ENCODE assay signal across 1 cellular context in the genomic region with DNA sequence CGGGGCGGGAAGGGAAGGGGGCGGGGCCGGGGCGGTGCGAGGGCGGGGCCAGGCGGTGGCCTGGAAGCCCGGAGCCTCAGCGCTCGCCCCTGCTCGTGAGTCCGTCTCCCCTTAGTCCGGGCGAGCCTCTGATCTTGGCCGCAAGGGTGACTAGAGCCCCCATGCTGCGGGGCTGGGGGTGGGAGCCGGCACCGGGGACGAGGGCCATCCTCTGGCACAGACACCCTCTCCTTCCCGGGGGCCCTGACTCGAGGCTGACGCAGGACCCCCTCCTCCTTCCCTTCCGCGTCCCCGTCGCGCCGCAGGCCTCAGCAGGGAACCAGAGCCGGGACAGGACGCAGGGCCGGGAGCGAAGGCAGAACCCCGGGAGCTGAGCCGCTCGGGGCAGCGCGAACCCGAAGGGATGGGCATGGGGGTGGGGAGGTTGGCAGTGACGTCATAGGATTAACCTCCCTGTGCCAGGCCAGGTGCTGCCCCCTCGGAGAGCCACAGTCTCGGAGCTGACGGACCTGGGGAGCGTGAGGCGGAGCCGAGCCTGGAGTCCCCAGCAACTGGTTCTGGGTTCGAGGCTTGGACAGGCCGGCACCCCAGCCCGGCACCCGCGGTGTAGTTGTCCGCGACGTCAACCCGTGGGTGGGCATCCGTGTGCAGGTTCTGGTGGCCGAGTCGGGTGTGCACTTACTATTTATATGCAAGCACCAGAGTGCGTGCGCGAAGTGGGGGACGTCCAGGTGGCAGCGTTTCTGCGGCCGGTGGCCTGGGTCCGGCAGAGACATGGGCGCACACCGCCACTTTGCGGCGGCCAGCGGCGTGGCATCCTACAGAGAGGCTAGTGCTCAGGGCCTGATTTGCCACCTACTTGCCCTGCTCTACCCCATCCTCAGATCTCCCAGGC.
TF ChIP-seq lines count a peak whose summit lies in the region.

No MANE protein-coding gene starts in this region.

TF ChIP-seq in HepG2, 621 proteins besides CTCF, POLR2A, EP300 and RAD21 (continued from another document and continues in another):
- TF ChIP-seq, protein P1, sequence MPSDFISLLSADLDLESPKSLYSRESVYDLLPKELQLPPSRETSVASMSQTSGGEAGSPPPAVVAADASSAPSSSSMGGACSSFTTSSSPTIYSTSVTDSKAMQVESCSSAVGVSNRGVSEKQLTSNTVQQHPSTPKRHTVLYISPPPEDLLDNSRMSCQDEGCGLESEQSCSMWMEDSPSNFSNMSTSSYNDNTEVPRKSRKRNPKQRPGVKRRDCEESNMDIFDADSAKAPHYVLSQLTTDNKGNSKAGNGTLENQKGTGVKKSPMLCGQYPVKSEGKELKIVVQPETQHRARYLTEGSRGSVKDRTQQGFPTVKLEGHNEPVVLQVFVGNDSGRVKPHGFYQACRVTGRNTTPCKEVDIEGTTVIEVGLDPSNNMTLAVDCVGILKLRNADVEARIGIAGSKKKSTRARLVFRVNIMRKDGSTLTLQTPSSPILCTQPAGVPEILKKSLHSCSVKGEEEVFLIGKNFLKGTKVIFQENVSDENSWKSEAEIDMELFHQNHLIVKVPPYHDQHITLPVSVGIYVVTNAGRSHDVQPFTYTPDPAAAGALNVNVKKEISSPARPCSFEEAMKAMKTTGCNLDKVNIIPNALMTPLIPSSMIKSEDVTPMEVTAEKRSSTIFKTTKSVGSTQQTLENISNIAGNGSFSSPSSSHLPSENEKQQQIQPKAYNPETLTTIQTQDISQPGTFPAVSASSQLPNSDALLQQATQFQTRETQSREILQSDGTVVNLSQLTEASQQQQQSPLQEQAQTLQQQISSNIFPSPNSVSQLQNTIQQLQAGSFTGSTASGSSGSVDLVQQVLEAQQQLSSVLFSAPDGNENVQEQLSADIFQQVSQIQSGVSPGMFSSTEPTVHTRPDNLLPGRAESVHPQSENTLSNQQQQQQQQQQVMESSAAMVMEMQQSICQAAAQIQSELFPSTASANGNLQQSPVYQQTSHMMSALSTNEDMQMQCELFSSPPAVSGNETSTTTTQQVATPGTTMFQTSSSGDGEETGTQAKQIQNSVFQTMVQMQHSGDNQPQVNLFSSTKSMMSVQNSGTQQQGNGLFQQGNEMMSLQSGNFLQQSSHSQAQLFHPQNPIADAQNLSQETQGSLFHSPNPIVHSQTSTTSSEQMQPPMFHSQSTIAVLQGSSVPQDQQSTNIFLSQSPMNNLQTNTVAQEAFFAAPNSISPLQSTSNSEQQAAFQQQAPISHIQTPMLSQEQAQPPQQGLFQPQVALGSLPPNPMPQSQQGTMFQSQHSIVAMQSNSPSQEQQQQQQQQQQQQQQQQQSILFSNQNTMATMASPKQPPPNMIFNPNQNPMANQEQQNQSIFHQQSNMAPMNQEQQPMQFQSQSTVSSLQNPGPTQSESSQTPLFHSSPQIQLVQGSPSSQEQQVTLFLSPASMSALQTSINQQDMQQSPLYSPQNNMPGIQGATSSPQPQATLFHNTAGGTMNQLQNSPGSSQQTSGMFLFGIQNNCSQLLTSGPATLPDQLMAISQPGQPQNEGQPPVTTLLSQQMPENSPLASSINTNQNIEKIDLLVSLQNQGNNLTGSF (CRISPR knock-in tag; IDR thresholded peaks at IDR 0.05) = no peak
- no peak for TF ChIP-seq YEATS2 (CRISPR knock-in tag; IDR thresholded peaks at IDR 0.05; ENCODE audit: borderline replicate concordance)
- TF ChIP-seq, protein P2, sequence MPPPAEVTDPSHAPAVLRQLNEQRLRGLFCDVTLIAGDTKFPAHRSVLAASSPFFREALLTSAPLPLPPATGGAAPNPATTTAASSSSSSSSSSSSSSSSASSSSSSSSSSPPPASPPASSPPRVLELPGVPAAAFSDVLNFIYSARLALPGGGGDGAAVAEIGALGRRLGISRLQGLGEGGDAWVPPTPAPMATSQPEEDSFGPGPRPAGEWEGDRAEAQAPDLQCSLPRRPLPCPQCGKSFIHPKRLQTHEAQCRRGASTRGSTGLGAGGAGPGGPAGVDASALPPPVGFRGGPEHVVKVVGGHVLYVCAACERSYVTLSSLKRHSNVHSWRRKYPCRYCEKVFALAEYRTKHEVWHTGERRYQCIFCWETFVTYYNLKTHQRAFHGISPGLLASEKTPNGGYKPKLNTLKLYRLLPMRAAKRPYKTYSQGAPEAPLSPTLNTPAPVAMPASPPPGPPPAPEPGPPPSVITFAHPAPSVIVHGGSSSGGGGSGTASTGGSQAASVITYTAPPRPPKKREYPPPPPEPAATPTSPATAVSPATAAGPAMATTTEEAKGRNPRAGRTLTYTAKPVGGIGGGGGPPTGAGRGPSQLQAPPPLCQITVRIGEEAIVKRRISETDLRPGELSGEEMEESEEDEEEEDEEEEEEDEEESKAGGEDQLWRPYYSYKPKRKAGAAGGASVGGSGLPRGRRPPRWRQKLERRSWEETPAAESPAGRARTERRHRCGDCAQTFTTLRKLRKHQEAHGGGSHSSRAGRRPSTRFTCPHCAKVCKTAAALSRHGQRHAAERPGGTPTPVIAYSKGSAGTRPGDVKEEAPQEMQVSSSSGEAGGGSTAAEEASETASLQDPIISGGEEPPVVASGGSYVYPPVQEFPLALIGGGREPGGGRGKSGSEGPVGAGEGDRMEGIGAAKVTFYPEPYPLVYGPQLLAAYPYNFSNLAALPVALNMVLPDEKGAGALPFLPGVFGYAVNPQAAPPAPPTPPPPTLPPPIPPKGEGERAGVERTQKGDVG (CRISPR knock-in tag; IDR thresholded peaks at IDR 0.05; ENCODE audit: borderline replicate concordance) = peak; percentile 70; the same call in 1 of the 2 replicates
- TF ChIP-seq, protein P3, sequence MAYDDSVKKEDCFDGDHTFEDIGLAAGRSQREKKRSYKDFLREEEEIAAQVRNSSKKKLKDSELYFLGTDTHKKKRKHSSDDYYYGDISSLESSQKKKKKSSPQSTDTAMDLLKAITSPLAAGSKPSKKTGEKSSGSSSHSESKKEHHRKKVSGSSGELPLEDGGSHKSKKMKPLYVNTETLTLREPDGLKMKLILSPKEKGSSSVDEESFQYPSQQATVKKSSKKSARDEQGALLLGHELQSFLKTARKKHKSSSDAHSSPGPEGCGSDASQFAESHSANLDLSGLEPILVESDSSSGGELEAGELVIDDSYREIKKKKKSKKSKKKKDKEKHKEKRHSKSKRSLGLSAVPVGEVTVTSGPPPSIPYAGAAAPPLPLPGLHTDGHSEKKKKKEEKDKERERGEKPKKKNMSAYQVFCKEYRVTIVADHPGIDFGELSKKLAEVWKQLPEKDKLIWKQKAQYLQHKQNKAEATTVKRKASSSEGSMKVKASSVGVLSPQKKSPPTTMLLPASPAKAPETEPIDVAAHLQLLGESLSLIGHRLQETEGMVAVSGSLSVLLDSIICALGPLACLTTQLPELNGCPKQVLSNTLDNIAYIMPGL (CRISPR knock-in tag; IDR thresholded peaks at IDR 0.05; ENCODE audit: borderline replicate concordance in 1 of 2, low read depth in 1 of 2) = peak; percentile 53 to 69
- no peak for TF ChIP-seq LCORL (IDR thresholded peaks at IDR 0.05)
- peak; percentile 64; the same call in 1 of the 2 replicates for TF ChIP-seq LCORL (CRISPR knock-in tag; IDR thresholded peaks at IDR 0.05)
- TF ChIP-seq ZNF256 (CRISPR knock-in tag; conservative IDR thresholded peaks at IDR 0.05) = 0 out of 2 replicates have a peak, but pooled peaks have one; percentile 63
- no peak for TF ChIP-seq EZH2 (conservative IDR thresholded peaks at IDR 0.05; ENCODE audit: low read depth, low read length)
- TF ChIP-seq, protein P4, sequence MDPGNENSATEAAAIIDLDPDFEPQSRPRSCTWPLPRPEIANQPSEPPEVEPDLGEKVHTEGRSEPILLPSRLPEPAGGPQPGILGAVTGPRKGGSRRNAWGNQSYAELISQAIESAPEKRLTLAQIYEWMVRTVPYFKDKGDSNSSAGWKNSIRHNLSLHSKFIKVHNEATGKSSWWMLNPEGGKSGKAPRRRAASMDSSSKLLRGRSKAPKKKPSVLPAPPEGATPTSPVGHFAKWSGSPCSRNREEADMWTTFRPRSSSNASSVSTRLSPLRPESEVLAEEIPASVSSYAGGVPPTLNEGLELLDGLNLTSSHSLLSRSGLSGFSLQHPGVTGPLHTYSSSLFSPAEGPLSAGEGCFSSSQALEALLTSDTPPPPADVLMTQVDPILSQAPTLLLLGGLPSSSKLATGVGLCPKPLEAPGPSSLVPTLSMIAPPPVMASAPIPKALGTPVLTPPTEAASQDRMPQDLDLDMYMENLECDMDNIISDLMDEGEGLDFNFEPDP (CRISPR knock-in tag; conservative IDR thresholded peaks at IDR 0.05) = no peak
- no peak for TF ChIP-seq DPF2 (CRISPR knock-in tag; IDR thresholded peaks at IDR 0.05; ENCODE audit: borderline replicate concordance, low read depth)
- TF ChIP-seq, protein P5, sequence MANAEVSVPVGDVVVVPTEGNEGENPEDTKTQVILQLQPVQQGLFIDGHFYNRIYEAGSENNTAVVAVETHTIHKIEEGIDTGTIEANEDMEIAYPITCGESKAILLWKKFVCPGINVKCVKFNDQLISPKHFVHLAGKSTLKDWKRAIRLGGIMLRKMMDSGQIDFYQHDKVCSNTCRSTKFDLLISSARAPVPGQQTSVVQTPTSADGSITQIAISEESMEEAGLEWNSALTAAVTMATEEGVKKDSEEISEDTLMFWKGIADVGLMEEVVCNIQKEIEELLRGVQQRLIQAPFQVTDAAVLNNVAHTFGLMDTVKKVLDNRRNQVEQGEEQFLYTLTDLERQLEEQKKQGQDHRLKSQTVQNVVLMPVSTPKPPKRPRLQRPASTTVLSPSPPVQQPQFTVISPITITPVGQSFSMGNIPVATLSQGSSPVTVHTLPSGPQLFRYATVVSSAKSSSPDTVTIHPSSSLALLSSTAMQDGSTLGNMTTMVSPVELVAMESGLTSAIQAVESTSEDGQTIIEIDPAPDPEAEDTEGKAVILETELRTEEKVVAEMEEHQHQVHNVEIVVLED (CRISPR knock-in tag; IDR thresholded peaks at IDR 0.05; ENCODE audit: borderline replicate concordance) = no peak; the same call in 1 of the 2 replicates
- TF ChIP-seq NRL (CRISPR knock-in tag; IDR thresholded peaks at IDR 0.05; ENCODE audit: borderline replicate concordance) = peak; percentile 75; the same call in 1 of the 2 replicates
- TF ChIP-seq RBFOX2 (IDR thresholded peaks at IDR 0.05; ENCODE audit: low read depth, low read length) = peak; percentile 74
- TF ChIP-seq, protein P6, sequence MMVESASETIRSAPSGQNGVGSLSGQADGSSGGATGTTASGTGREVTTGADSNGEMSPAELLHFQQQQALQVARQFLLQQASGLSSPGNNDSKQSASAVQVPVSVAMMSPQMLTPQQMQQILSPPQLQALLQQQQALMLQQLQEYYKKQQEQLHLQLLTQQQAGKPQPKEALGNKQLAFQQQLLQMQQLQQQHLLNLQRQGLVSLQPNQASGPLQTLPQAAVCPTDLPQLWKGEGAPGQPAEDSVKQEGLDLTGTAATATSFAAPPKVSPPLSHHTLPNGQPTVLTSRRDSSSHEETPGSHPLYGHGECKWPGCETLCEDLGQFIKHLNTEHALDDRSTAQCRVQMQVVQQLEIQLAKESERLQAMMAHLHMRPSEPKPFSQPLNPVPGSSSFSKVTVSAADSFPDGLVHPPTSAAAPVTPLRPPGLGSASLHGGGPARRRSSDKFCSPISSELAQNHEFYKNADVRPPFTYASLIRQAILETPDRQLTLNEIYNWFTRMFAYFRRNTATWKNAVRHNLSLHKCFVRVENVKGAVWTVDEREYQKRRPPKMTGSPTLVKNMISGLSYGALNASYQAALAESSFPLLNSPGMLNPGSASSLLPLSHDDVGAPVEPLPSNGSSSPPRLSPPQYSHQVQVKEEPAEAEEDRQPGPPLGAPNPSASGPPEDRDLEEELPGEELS (CRISPR knock-in tag; IDR thresholded peaks at IDR 0.05) = peak; percentile 9; the same call in 1 of the 2 replicates
- no peak; the same call in 1 of the 2 replicates for TF ChIP-seq ZNF136 (CRISPR knock-in tag; IDR thresholded peaks at IDR 0.05; ENCODE audit: low read depth)
- TF ChIP-seq, protein P7, sequence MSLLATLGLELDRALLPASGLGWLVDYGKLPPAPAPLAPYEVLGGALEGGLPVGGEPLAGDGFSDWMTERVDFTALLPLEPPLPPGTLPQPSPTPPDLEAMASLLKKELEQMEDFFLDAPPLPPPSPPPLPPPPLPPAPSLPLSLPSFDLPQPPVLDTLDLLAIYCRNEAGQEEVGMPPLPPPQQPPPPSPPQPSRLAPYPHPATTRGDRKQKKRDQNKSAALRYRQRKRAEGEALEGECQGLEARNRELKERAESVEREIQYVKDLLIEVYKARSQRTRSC (CRISPR knock-in tag; IDR thresholded peaks at IDR 0.05; ENCODE audit: low read depth) = 0 out of 2 replicates have a peak, but pooled peaks have one; percentile 33
- peak; percentile 66; the same call in 1 of the 2 replicates for TF ChIP-seq ZZZ3 (CRISPR knock-in tag; IDR thresholded peaks at IDR 0.05; ENCODE audit: borderline replicate concordance)
- TF ChIP-seq, protein P8, sequence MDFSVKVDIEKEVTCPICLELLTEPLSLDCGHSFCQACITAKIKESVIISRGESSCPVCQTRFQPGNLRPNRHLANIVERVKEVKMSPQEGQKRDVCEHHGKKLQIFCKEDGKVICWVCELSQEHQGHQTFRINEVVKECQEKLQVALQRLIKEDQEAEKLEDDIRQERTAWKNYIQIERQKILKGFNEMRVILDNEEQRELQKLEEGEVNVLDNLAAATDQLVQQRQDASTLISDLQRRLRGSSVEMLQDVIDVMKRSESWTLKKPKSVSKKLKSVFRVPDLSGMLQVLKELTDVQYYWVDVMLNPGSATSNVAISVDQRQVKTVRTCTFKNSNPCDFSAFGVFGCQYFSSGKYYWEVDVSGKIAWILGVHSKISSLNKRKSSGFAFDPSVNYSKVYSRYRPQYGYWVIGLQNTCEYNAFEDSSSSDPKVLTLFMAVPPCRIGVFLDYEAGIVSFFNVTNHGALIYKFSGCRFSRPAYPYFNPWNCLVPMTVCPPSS (IDR thresholded peaks at IDR 0.05) = no peak
- TF ChIP-seq JUND (CRISPR knock-in tag; IDR thresholded peaks at IDR 0.05) = no peak
- TF ChIP-seq MLLT10 (CRISPR knock-in tag; IDR thresholded peaks at IDR 0.05) = no peak
- TF ChIP-seq SRSF1 (optimal IDR thresholded peaks at IDR 0.05; ENCODE audit: low read depth, low read length) = peak; percentile 60
- TF ChIP-seq, protein P9, sequence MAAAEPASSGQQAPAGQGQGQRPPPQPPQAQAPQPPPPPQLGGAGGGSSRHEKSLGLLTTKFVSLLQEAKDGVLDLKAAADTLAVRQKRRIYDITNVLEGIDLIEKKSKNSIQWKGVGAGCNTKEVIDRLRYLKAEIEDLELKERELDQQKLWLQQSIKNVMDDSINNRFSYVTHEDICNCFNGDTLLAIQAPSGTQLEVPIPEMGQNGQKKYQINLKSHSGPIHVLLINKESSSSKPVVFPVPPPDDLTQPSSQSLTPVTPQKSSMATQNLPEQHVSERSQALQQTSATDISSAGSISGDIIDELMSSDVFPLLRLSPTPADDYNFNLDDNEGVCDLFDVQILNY (CRISPR knock-in tag; conservative IDR thresholded peaks at IDR 0.05) = no peak
- peak; percentile 73; the same call in 1 of the 2 replicates for TF ChIP-seq ZNF230 (CRISPR knock-in tag; IDR thresholded peaks at IDR 0.05)
- TF ChIP-seq, protein P10, sequence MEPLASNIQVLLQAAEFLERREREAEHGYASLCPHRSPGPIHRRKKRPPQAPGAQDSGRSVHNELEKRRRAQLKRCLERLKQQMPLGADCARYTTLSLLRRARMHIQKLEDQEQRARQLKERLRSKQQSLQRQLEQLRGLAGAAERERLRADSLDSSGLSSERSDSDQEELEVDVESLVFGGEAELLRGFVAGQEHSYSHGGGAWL (CRISPR knock-in tag; IDR thresholded peaks at IDR 0.05) = peak; percentile 81; the same call in 1 of the 2 replicates
- TF ChIP-seq KDM5A (IDR thresholded peaks at IDR 0.05; ENCODE audit: borderline replicate concordance, low read length) = no peak
- TF ChIP-seq ZNF292 (CRISPR knock-in tag; IDR thresholded peaks at IDR 0.05; ENCODE audit: borderline replicate concordance, low read depth) = 0 out of 2 replicates have a peak, but pooled peaks have one; percentile 54
- no peak for TF ChIP-seq HDAC6 (IDR thresholded peaks at IDR 0.05; ENCODE audit: low read depth, low read length)
- TF ChIP-seq ZNF652 (CRISPR knock-in tag; IDR thresholded peaks at IDR 0.05; ENCODE audit: borderline replicate concordance, low read depth) = no peak
- TF ChIP-seq ZNF431 (CRISPR knock-in tag; IDR thresholded peaks at IDR 0.05; ENCODE audit: borderline replicate concordance, low read depth) = no peak
- TF ChIP-seq KLF12 (CRISPR knock-in tag; IDR thresholded peaks at IDR 0.05; ENCODE audit: borderline replicate concordance) = 0 out of 2 replicates have a peak, but pooled peaks have one; percentile 69
- peak; percentile 56; the same call in 1 of the 2 replicates for TF ChIP-seq ISL2 (CRISPR knock-in tag; IDR thresholded peaks at IDR 0.05)
- no peak for TF ChIP-seq CC2D1A (CRISPR knock-in tag; IDR thresholded peaks at IDR 0.05)
- no peak for TF ChIP-seq PPARG (CRISPR knock-in tag; conservative IDR thresholded peaks at IDR 0.05)
